ENCODE assay signal across 11 cellular contexts in the genomic region with DNA sequence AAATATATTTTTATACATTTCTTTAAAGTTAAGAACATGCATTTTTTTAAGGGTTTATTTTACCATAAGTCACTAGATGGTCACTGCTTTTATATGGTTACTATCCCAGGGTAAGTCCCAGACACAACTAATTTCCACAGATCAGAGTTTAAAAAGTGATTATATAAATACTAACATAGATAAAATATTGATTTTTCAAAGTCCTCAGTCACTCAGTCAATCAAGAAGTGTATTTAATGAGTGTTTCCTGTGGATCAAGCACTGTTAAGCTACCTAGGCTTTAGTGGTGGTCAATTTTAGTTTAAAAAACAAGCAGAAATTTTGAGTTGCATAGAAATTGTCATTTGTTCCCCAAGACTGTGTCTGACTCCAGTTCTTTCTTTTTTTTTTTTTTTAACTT.
"Had no signal": no experiment of that assay in that cellular context is flagged by ENCODE, and none has a peak within 500 bp of the region (broad histone marks: within the 10 kb centered on the region; RNA-seq: fewer than 3 reads in every experiment).

No MANE protein-coding gene starts in this region.

- H3K4me3 ChIP-seq: GM23248, GM23338, HAP-1 had no signal

- H2AFZ ChIP-seq: GM23248, GM23338 had no signal

- ATAC-seq: GM23338, HCT116 had no signal

- FAIRE-seq: H1, H54 had no signal

- H3K4me2 ChIP-seq: GM23338 had no signal

- H3K9ac ChIP-seq: GM23248 had no signal

- H3K9me3 ChIP-seq: HAP-1 had no signal

- H3K27ac ChIP-seq: GM23248 had no signal

- H3K4me1 ChIP-seq: HAP-1 had no signal

- H3K36me3 ChIP-seq: HAP-1 had no signal

- DNase-seq: GM23248, GOT3, H7, H9, HCEC 1CT, HFFc6 had no signal
